In genomic region chr2:201795608-201796477, GRCh38 we compare ENCODE assay signal across 8 cellular contexts. TPM values are rescaled to one million over a fixed set of nuclear protein-coding genes. Genes with fewer than 3 reads are reported as not detected.
DNase-seq lines count a peak whose midpoint lies in the region; ATAC-seq and TF ChIP-seq lines count a peak whose summit lies in the region.

No MANE protein-coding gene starts in this region.

- no peaks in the 10 kb centered on the region for H3K27me3 ChIP-seq in iPS DF 6.9 (ENCODE audit: control insufficient read depth, insufficient read depth, low read length)
- H3K27me3 ChIP-seq in upper lobe of left lung = no peaks in the 10 kb centered on the region

- TF ChIP-seq EP300 in upper lobe of left lung (IDR thresholded peaks at IDR 0.05) = no peak

- TF ChIP-seq CTCF in upper lobe of left lung (IDR thresholded peaks at IDR 0.05) = peak in 4 of 6 experiments; percentile 34 to 46 (median 38)

- H3K4me3 ChIP-seq in iPS DF 6.9 (ENCODE audit: low read length) = no peak overlapping the region
- H3K4me3 ChIP-seq in upper lobe of left lung = no peak overlapping the region

- DNase-seq in DMS153 (lab: John Stamatoyannopoulos, UW) = peak; percentile 12
- DNase-seq in DMS153 treated with DMSO at 0.1 percent for 48 hours (lab: John Stamatoyannopoulos, UW; ENCODE audit: unreplicated experiment) = no peak
- DNase-seq in M059J (ENCODE audit: low read depth) = peak; percentile 68
- peak; percentile 29 for DNase-seq in amniotic stem cell (lab: John Stamatoyannopoulos, UW)
- DNase-seq in iPS DF 6.9 (ENCODE audit: low read depth, low spot score) = peak; percentile 29
- DNase-seq in upper lobe of left lung = no peak
- no peak for DNase-seq in NCI-H1436 treated with DMSO at 0.1 percent for 48 hours (lab: John Stamatoyannopoulos, UW)

- H3K9me3 ChIP-seq in iPS DF 6.9 (ENCODE audit: control insufficient read depth, insufficient read depth, low read length) (no peaks in the 10 kb centered on the region), upper lobe of left lung (no peaks in the 10 kb centered on the region)

- TF ChIP-seq POLR2A in upper lobe of left lung (IDR thresholded peaks at IDR 0.05) = no peak

- H3K36me3 ChIP-seq in iPS DF 6.9 (ENCODE audit: control insufficient read depth, insufficient read depth, low read length) = no peaks in the 10 kb centered on the region
- no peaks in the 10 kb centered on the region for H3K36me3 ChIP-seq in upper lobe of left lung

- H3K27ac ChIP-seq in iPS DF 6.9 (ENCODE audit: low read length) = no peak overlapping the region
- no peak overlapping the region for H3K27ac ChIP-seq in upper lobe of left lung

- peak in 1 of 2 donors; percentile 66 for ATAC-seq in upper lobe of left lung (ENCODE audit: low FRiP score in 2 of 2)
- ATAC-seq in GM21825 (IDR thresholded peaks at IDR 0.05; ENCODE audit: unreplicated experiment) = no peak

- H3K4me1 ChIP-seq in iPS DF 6.9 (ENCODE audit: control insufficient read depth, insufficient read depth, low read length) = no peaks in the 10 kb centered on the region
- H3K4me1 ChIP-seq in upper lobe of left lung = no peaks in the 10 kb centered on the region

- WGBS in iPS DF 6.9 (ENCODE audit: insufficient coverage, insufficient read length) = no CpG with 5 or more reads among the region's 5 CpGs
- WGBS in upper lobe of left lung, 2 donors = 31 to 33% methylated on average over 5 of the region's 5 CpGs

RNA-seq across cellular contexts. Expression of gene CDK15, which starts 10.5 kb away (rescaled TPM):
- total RNA-seq in M059J (2014; rRNA removed; shearing (Covaris generic)) = 7.0 and 17.6 TPM in 2 replicates
- total RNA-seq in upper lobe of left lung = 1 to 10 TPM in 4 of 6 donors, under 1 TPM in 2; 0.10 to 3.4 (median 1.3) TPM

RNA-seq across cellular contexts. Expression of gene ALS2, which starts 15.1 kb away (rescaled TPM):
- total RNA-seq in M059J (2014; rRNA removed; shearing (Covaris generic)) = 23.5 and 28.2 TPM in 2 replicates
- 10 to 100 TPM; 16.5 to 27.8 (median 22.7) TPM for total RNA-seq in upper lobe of left lung

Comparison
In these comparisons a context has a peak if more than half of its experiments do, and no peak if none do; other contexts are left out.
1. DNase-seq: peak in DMS153 (single experiment), M059J (single experiment), amniotic stem cell (single experiment) and iPS DF 6.9 (single experiment); none in DMS153 treated with DMSO at 0.1 percent for 48 hours (single experiment), upper lobe of left lung (0 of 2) and NCI-H1436 treated with DMSO at 0.1 percent for 48 hours (single experiment).